ENCODE assay signal across 10 cellular contexts in the genomic region with DNA sequence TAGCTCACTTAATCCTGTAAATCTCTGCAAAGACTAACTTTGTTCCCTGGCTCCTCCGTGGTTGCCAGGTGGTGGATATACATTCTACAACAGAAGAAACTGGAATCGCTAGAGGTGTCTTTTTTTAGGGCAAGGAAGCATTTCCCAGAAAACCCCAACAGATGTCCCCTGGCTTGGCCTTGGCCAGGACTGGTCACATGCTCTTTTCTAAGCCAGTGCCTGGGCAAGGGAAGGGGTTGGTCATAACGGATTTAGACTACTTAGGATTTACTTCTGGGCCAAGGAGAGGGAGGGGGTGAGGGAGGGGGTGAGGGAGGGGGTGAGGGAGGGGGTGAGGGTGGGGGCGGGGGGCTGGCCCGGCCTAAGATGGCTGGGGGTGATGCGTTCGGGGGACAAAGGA.
DNase-seq lines count a peak whose midpoint lies in the region; ATAC-seq and TF ChIP-seq lines count a peak whose summit lies in the region.
"Had no signal": no experiment of that assay in that cellular context is flagged by ENCODE, and none has a peak within 500 bp of the region (broad histone marks: within the 10 kb centered on the region; RNA-seq: fewer than 3 reads in every experiment).

No MANE protein-coding gene starts in this region.

- peaks cover 45% of the 10 kb centered on the region for H3K27me3 Mint-ChIP-seq in activated naive CD8-positive, alpha-beta T cell
- peaks cover 65% of the 10 kb centered on the region for H3K27me3 Mint-ChIP-seq in activated naive CD8-positive, alpha-beta T cell treated with anti-CD3 and anti-CD28 coated beads for 36 hours
- H3K27me3 Mint-ChIP-seq in activated B cell treated with CpG ODN at 0.5 μM for 24 hours: no peaks in the 10 kb centered on the region
- H3K27me3 Mint-ChIP-seq in mesothelial cell of epicardium (ENCODE audit: low read depth): no peaks in the 10 kb centered on the region

- intact Hi-C loops in activated B cell treated with CpG ODN at 0.5 μM for 24 hours (cut with micrococcal nuclease): loop anchor here (5.0 kb wide), 2 partner anchors 105 to 700 kb away; a partner anchor contains a TSS

- no peak for TF ChIP-seq EP300 in upper lobe of left lung (IDR thresholded peaks at IDR 0.05)

- peaks cover 14 to 29% (median 20%) of the 10 kb centered on the region in 4 donors for H3K4me1 ChIP-seq in upper lobe of left lung

- H3K4me1 Mint-ChIP-seq in activated naive CD8-positive, alpha-beta T cell (ENCODE audit: low read depth): peaks cover 10% of the 10 kb centered on the region
- peaks cover 15% of the 10 kb centered on the region for H3K4me1 Mint-ChIP-seq in activated naive CD8-positive, alpha-beta T cell treated with anti-CD3 and anti-CD28 coated beads for 36 hours
- H3K4me1 Mint-ChIP-seq in activated B cell treated with CpG ODN at 0.5 μM for 24 hours (peaks cover 36% of the 10 kb centered on the region), mesothelial cell of epicardium (peaks cover 38% of the 10 kb centered on the region)

- no peak for DNase-seq in activated naive CD8-positive, alpha-beta T cell treated with anti-CD3 and anti-CD28 coated beads for 36 hours
- DNase-seq in activated B cell treated with CpG ODN at 0.5 μM for 24 hours (no peak), mesothelial cell of epicardium (ENCODE audit: low spot score in 2 of 2, unreplicated experiment in 2 of 2) (no peak), upper lobe of left lung (no peak), GF-D8 (lab: John Stamatoyannopoulos, UW) (no peak), amniotic stem cell (lab: John Stamatoyannopoulos, UW) (no peak)

- peak overlapping the region; percentile 82 for H3K4me3 Mint-ChIP-seq in activated naive CD8-positive, alpha-beta T cell
- H3K4me3 Mint-ChIP-seq in activated naive CD8-positive, alpha-beta T cell treated with anti-CD3 and anti-CD28 coated beads for 36 hours: no peak overlapping the region
- H3K4me3 Mint-ChIP-seq in activated B cell treated with CpG ODN at 0.5 μM for 24 hours (peak overlapping the region; percentile 44), mesothelial cell of epicardium (peak overlapping the region; percentile 70)

- no peak for TF ChIP-seq POLR2A in upper lobe of left lung (IDR thresholded peaks at IDR 0.05)

- POLR2A ChIA-PET in activated B cell treated with CpG ODN at 0.5 μM for 24 hours (lab: Charles Lee): interaction anchor here (0.6 to 2.3 kb wide), 7 partner anchors 8 to 1810 kb away, joined by 3 to 13 read pairs (median 8); a partner anchor contains a TSS

- CTCF ChIA-PET in activated B cell treated with CpG ODN at 0.5 μM for 24 hours (lab: Charles Lee): interaction anchor here (1.0 to 3.0 kb wide), 5 partner anchors 9 to 28 kb away, joined by 3 to 13 read pairs (median 3); no protein-coding TSS in a partner anchor

- WGBS in upper lobe of left lung, 2 donors: 57 to 68% methylated on average over 6 to 7 of the region's 7 CpGs

- H3K9me3 ChIP-seq in upper lobe of left lung: no peaks in the 10 kb centered on the region
- H3K9me3 ChIP-seq: SJCRH30 had no signal

- H3K4me3 ChIP-seq in upper lobe of left lung: peak overlapping the region in 1 of 4 donors; percentile 83

- no peaks in the 10 kb centered on the region for H3K36me3 ChIP-seq in upper lobe of left lung
- H3K36me3 ChIP-seq: SJCRH30 had no signal

- ATAC-seq in activated B cell treated with CpG ODN at 0.5 μM for 24 hours (ENCODE audit: low read depth): no peak
- no peak for ATAC-seq in upper lobe of left lung (ENCODE audit: low FRiP score in 2 of 2)
- no peak for ATAC-seq in HG03520 (IDR thresholded peaks at IDR 0.05; ENCODE audit: unreplicated experiment)

- no peaks in the 10 kb centered on the region for H3K9me3 Mint-ChIP-seq in activated naive CD8-positive, alpha-beta T cell (ENCODE audit: low read depth)
- no peaks in the 10 kb centered on the region for H3K9me3 Mint-ChIP-seq in activated naive CD8-positive, alpha-beta T cell treated with anti-CD3 and anti-CD28 coated beads for 36 hours
- no peaks in the 10 kb centered on the region for H3K9me3 Mint-ChIP-seq in activated B cell treated with CpG ODN at 0.5 μM for 24 hours
- no peaks in the 10 kb centered on the region for H3K9me3 Mint-ChIP-seq in mesothelial cell of epicardium
- H3K9me3 Mint-ChIP-seq: stimulated activated naive CD8-positive, alpha-beta T cell treated with anti-CD3 and anti-CD28 coated beads, Interleukin-15, Interleukin-2, amounts not matched to agents 100 ng/mL and 50 ng/mL, for 24 hours had no signal

- H3K27me3 ChIP-seq in upper lobe of left lung: no peaks in the 10 kb centered on the region

- H3K27ac Mint-ChIP-seq in activated naive CD8-positive, alpha-beta T cell: no peak overlapping the region
- H3K27ac Mint-ChIP-seq in activated naive CD8-positive, alpha-beta T cell treated with anti-CD3 and anti-CD28 coated beads for 36 hours: no peak overlapping the region
- H3K27ac Mint-ChIP-seq in activated B cell treated with CpG ODN at 0.5 μM for 24 hours (no peak overlapping the region), mesothelial cell of epicardium (peak overlapping the region; percentile 89)
- H3K27ac Mint-ChIP-seq: stimulated activated naive CD8-positive, alpha-beta T cell treated with anti-CD3 and anti-CD28 coated beads, Interleukin-15, Interleukin-2, amounts not matched to agents 100 ng/mL and 50 ng/mL, for 24 hours had no signal

- TF ChIP-seq CTCF in activated B cell treated with CpG ODN at 0.5 μM for 24 hours (IDR thresholded peaks at IDR 0.05) (no peak), mesothelial cell of epicardium (IDR thresholded peaks at IDR 0.05; ENCODE audit: unreplicated experiment) (no peak), upper lobe of left lung (IDR thresholded peaks at IDR 0.05) (no peak)

- H3K36me3 Mint-ChIP-seq in activated naive CD8-positive, alpha-beta T cell: no peaks in the 10 kb centered on the region
- H3K36me3 Mint-ChIP-seq in activated naive CD8-positive, alpha-beta T cell treated with anti-CD3 and anti-CD28 coated beads for 36 hours: no peaks in the 10 kb centered on the region
- H3K36me3 Mint-ChIP-seq in activated B cell treated with CpG ODN at 0.5 μM for 24 hours (ENCODE audit: low read depth): peaks cover 2% of the 10 kb centered on the region
- no peaks in the 10 kb centered on the region for H3K36me3 Mint-ChIP-seq in mesothelial cell of epicardium

- H3K27ac ChIP-seq in upper lobe of left lung: peak overlapping the region; percentile 87 to 94 (median 90)
- H3K27ac ChIP-seq: SJCRH30 had no signal
